In genomic region chr5:56480305-56481146, GRCh38 we compare ENCODE assay signal across 8 cellular contexts.
DNase-seq lines count a peak whose midpoint lies in the region; ATAC-seq and TF ChIP-seq lines count a peak whose summit lies in the region.

No MANE protein-coding gene starts in this region.

- CTCF ChIA-PET in activated CD8-positive, alpha-beta T cell treated with anti-CD3 and anti-CD28 coated beads, Interleukin-2, amount 10 ng/mL, durations not matched to agents 7 days and 5 days (lab: Charles Lee): interaction anchor here (1.2 kb wide), 1 partner anchor 152 kb away, joined by 3 read pairs; no protein-coding TSS in a partner anchor

- H3K9me3 Mint-ChIP-seq in activated CD8-positive, alpha-beta T cell treated with anti-CD3 and anti-CD28 coated beads, Interleukin-2, amount 10 ng/mL, durations not matched to agents 7 days and 5 days (ENCODE audit: insufficient read depth): no peaks in the 10 kb centered on the region

- peaks cover 9% of the 10 kb centered on the region for H3K27me3 Mint-ChIP-seq in activated CD8-positive, alpha-beta T cell treated with anti-CD3 and anti-CD28 coated beads, Interleukin-2, amount 10 ng/mL, durations not matched to agents 7 days and 5 days (ENCODE audit: low read depth)

- peak; percentile 30 for ATAC-seq in HG03442 (IDR thresholded peaks at IDR 0.05; ENCODE audit: unreplicated experiment)
- peak; percentile 29 for ATAC-seq in activated CD8-positive, alpha-beta T cell treated with anti-CD3 and anti-CD28 coated beads, Interleukin-2, amount 10 ng/mL, durations not matched to agents 7 days and 5 days
- peak; percentile 63 for ATAC-seq in esophagus mucosa

- no peaks in the 10 kb centered on the region for H3K36me3 Mint-ChIP-seq in activated CD8-positive, alpha-beta T cell treated with anti-CD3 and anti-CD28 coated beads, Interleukin-2, amount 10 ng/mL, durations not matched to agents 7 days and 5 days (ENCODE audit: low read depth)

- peaks cover 28% of the 10 kb centered on the region for H3K4me1 Mint-ChIP-seq in activated CD8-positive, alpha-beta T cell treated with anti-CD3 and anti-CD28 coated beads, Interleukin-2, amount 10 ng/mL, durations not matched to agents 7 days and 5 days (ENCODE audit: low read depth)

- POLR2A ChIA-PET in activated CD8-positive, alpha-beta T cell treated with anti-CD3 and anti-CD28 coated beads, Interleukin-2, amount 10 ng/mL, durations not matched to agents 7 days and 5 days (lab: Charles Lee): no interaction called here

- in situ Hi-C loops in GM13977 (cut with MboI; ENCODE audit: low pct_unique_long_range_greater_than_20kb, low sequenced_read_pairs, unreplicated experiment): no loop called here

- H3K4me3 Mint-ChIP-seq in activated CD8-positive, alpha-beta T cell treated with anti-CD3 and anti-CD28 coated beads, Interleukin-2, amount 10 ng/mL, durations not matched to agents 7 days and 5 days: peak overlapping the region; percentile 43

- H3K27ac ChIP-seq in temporal lobe (ENCODE audit: low read depth, low read length): peak overlapping the region; percentile 63

- H3K27ac Mint-ChIP-seq in activated CD8-positive, alpha-beta T cell treated with anti-CD3 and anti-CD28 coated beads, Interleukin-2, amount 10 ng/mL, durations not matched to agents 7 days and 5 days: peak overlapping the region; percentile 56

- DNase-seq in GM13977 (ENCODE audit: low spot score): peak; percentile 46
- DNase-seq in activated CD8-positive, alpha-beta T cell treated with anti-CD3 and anti-CD28 coated beads, Interleukin-2, amount 10 ng/mL, durations not matched to agents 7 days and 5 days: no peak
- DNase-seq in midbrain (lab: John Stamatoyannopoulos, UW): peak; percentile 74
- DNase-seq in NCI-H510A (lab: John Stamatoyannopoulos, UW): no peak
- no peak for DNase-seq in SW 1271 (lab: John Stamatoyannopoulos, UW)

- no peak for TF ChIP-seq CTCF in GM13977 (IDR thresholded peaks at IDR 0.05; ENCODE audit: extremely low read depth, insufficient read depth, missing control alignments)

Comparison
In these comparisons a context has a peak if more than half of its experiments do, and no peak if none do; other contexts are left out.
1. DNase-seq: peak in GM13977 (single experiment) and midbrain (single experiment); none in activated CD8-positive, alpha-beta T cell treated with anti-CD3 and anti-CD28 coated beads, Interleukin-2, amount 10 ng/mL, durations not matched to agents 7 days and 5 days (single experiment), NCI-H510A (single experiment) and SW 1271 (0 of 2).
2. Peak in every context shown above with its lines, with median percentiles within 50 percentile points of each other: ATAC-seq.